In genomic region chr1:25690396-25690956, GRCh38 we compare ENCODE assay signal across 16 cellular contexts.
A peak's percentile ranks its signal among the peaks of the same experiment; 100 is the strongest.
DNase-seq lines count a peak whose midpoint lies in the region; ATAC-seq and TF ChIP-seq lines count a peak whose summit lies in the region.
"Had no signal": no experiment of that assay in that cellular context is flagged by ENCODE, and none has a peak within 500 bp of the region (broad histone marks: within the 10 kb centered on the region; RNA-seq: fewer than 3 reads in every experiment).

No MANE protein-coding gene starts in this region.

- peak overlapping the region; percentile 68 for H3K27ac ChIP-seq in left ventricle myocardium inferior (replicated peaks)
- H3K27ac ChIP-seq in upper lobe of left lung: no peak overlapping the region
- H3K27ac ChIP-seq: GM23248, Peyer's patch had no signal

- intact Hi-C loops in left ventricle myocardium inferior (cut with micrococcal nuclease): loop anchor here (5.0 kb wide), 1 partner anchor 73 kb away; the partner anchor contains the start of gene MAN1C1
- intact Hi-C loops in left ventricle myocardium superior (cut with micrococcal nuclease): no loop called here

- H3K4me3 ChIP-seq in left ventricle myocardium inferior (no peak overlapping the region), upper lobe of left lung (no peak overlapping the region)
- H3K4me3 ChIP-seq: GM23248, Peyer's patch had no signal

- no peaks in the 10 kb centered on the region for H3K27me3 Mint-ChIP-seq in WTC11 (ENCODE audit: low read depth)
- no peaks in the 10 kb centered on the region for H3K27me3 Mint-ChIP-seq in naive thymus-derived CD8-positive, alpha-beta T cell
- H3K27me3 Mint-ChIP-seq in immature natural killer cell (ENCODE audit: low read depth in 3 of 3): peaks cover 0 to 4% (median 4%) of the 10 kb centered on the region in 3 donors

- H3K9me3 Mint-ChIP-seq in WTC11 (no peaks in the 10 kb centered on the region), immature natural killer cell (no peaks in the 10 kb centered on the region)
- H3K9me3 Mint-ChIP-seq in naive thymus-derived CD8-positive, alpha-beta T cell: no peaks in the 10 kb centered on the region

- H3K4me1 Mint-ChIP-seq in WTC11: peaks cover 10% of the 10 kb centered on the region
- peaks cover 11 to 70% (median 43%) of the 10 kb centered on the region in 4 donors for H3K4me1 Mint-ChIP-seq in naive thymus-derived CD8-positive, alpha-beta T cell
- H3K4me1 Mint-ChIP-seq in immature natural killer cell: no peaks in the 10 kb centered on the region

- H3K27ac Mint-ChIP-seq in WTC11: peak overlapping the region; percentile 10; the same call in 1 of the 2 replicates
- H3K27ac Mint-ChIP-seq in naive thymus-derived CD8-positive, alpha-beta T cell: peak overlapping the region; percentile 29 to 88 (median 82)
- H3K27ac Mint-ChIP-seq in immature natural killer cell: no peak overlapping the region

- POLR2A ChIA-PET in WTC11 (lab: Charles Lee): interaction anchor here (0.6 kb wide), 1 partner anchor 9 kb away, joined by 3 read pairs; no protein-coding TSS in a partner anchor
- POLR2A ChIA-PET in naive thymus-derived CD8-positive, alpha-beta T cell (lab: Charles Lee): interaction anchor here (1.0 to 1.7 kb wide), 2 partner anchors 11 to 14 kb away, joined by 3 to 6 read pairs; no protein-coding TSS in a partner anchor

- TF ChIP-seq EP300 in upper lobe of left lung (IDR thresholded peaks at IDR 0.05): no peak

- TF ChIP-seq POLR2A in upper lobe of left lung (IDR thresholded peaks at IDR 0.05): no peak

- 95 to 99% methylated on average over 12 to 13 of the region's 13 CpGs for WGBS in upper lobe of left lung, 2 donors

- no peak for TF ChIP-seq CTCF in left ventricle myocardium inferior (IDR thresholded peaks at IDR 0.05; ENCODE audit: borderline replicate concordance)
- no peak for TF ChIP-seq CTCF in WTC11 (IDR thresholded peaks at IDR 0.05)
- TF ChIP-seq CTCF in upper lobe of left lung (IDR thresholded peaks at IDR 0.05): no peak

- no peaks in the 10 kb centered on the region for H3K36me3 ChIP-seq in left ventricle myocardium inferior
- no peaks in the 10 kb centered on the region for H3K36me3 ChIP-seq in upper lobe of left lung
- H3K36me3 ChIP-seq: Peyer's patch had no signal

- CTCF ChIA-PET in WTC11 (lab: Charles Lee): no interaction called here

- DNase-seq in left ventricle myocardium inferior: no peak
- no peak for DNase-seq in left ventricle myocardium superior
- DNase-seq in WTC11 (ENCODE audit: low spot score): no peak
- DNase-seq in naive thymus-derived CD8-positive, alpha-beta T cell: peak in 1 of 10 donors; percentile 22
- no peak for DNase-seq in upper lobe of left lung
- no peak for DNase-seq in immature natural killer cell
- DNase-seq in GM19238 (ENCODE audit: insufficient read length, low spot score): no peak
- DNase-seq: AML-193; DMS53; GM23248; NCI-H1105 treated with DMSO at 0.1 percent for 48 hours; NCI-H1694; NCI-H2081 treated with DMSO at 0.1 percent for 48 hours; NCI-H748 treated with DMSO at 0.1 percent for 48 hours; NK-92 treated with Interleukin-12 subunit alpha and Interleukin-12 subunit beta, amount 100 ng/mL, for 24 hours had no signal

- H3K4me1 ChIP-seq in left ventricle myocardium inferior: peaks cover 51% of the 10 kb centered on the region
- H3K4me1 ChIP-seq in upper lobe of left lung: peaks cover 20 to 33% (median 22%) of the 10 kb centered on the region in 4 donors

- H3K4me3 Mint-ChIP-seq in WTC11: no peak overlapping the region
- H3K4me3 Mint-ChIP-seq in naive thymus-derived CD8-positive, alpha-beta T cell: peak overlapping the region in 4 of 10 donors; percentile 26 to 40 (median 27)
- no peak overlapping the region for H3K4me3 Mint-ChIP-seq in immature natural killer cell

- H3K9me3 ChIP-seq in left ventricle myocardium inferior (replicated peaks) (no peaks in the 10 kb centered on the region), upper lobe of left lung (no peaks in the 10 kb centered on the region)
- H3K9me3 ChIP-seq: Peyer's patch had no signal

- ATAC-seq in left ventricle myocardium superior: no peak
- no peak for ATAC-seq in WTC11
- ATAC-seq in naive thymus-derived CD8-positive, alpha-beta T cell: no peak
- no peak for ATAC-seq in upper lobe of left lung (ENCODE audit: low FRiP score in 2 of 2)

- no peaks in the 10 kb centered on the region for H3K27me3 ChIP-seq in left ventricle myocardium inferior (ENCODE audit: low read depth)
- no peaks in the 10 kb centered on the region for H3K27me3 ChIP-seq in upper lobe of left lung
- H3K27me3 ChIP-seq: Peyer's patch had no signal

- H3K36me3 Mint-ChIP-seq in WTC11 (no peaks in the 10 kb centered on the region), immature natural killer cell (peaks cover 0 to 5% (median 4%) of the 10 kb centered on the region in 3 donors)
- peaks cover 0 to 28% (median 0%) of the 10 kb centered on the region in 3 donors for H3K36me3 Mint-ChIP-seq in naive thymus-derived CD8-positive, alpha-beta T cell

TF ChIP-seq in WTC11, 78 proteins besides CTCF, POLR2A, EP300 and RAD21:
- TF ChIP-seq ZBTB43 (CRISPR knock-in tag; IDR thresholded peaks at IDR 0.05): no peak
- no peak for TF ChIP-seq E2F1 (CRISPR knock-in tag; IDR thresholded peaks at IDR 0.05)
- TF ChIP-seq FOXJ3 (CRISPR knock-in tag; IDR thresholded peaks at IDR 0.05; ENCODE audit: borderline replicate concordance): no peak
- TF ChIP-seq ZBTB21 (CRISPR knock-in tag; IDR thresholded peaks at IDR 0.05; ENCODE audit: borderline replicate concordance): no peak
- TF ChIP-seq MLX (CRISPR knock-in tag; IDR thresholded peaks at IDR 0.05): no peak
- TF ChIP-seq TEAD1 (CRISPR knock-in tag; IDR thresholded peaks at IDR 0.05): no peak
- TF ChIP-seq FOXP4 (CRISPR knock-in tag; IDR thresholded peaks at IDR 0.05): no peak

Comparison
In these comparisons a context has a peak if more than half of its experiments do, and no peak if none do; other contexts are left out.
1. H3K27ac Mint-ChIP-seq: peak in WTC11 (single experiment) and naive thymus-derived CD8-positive, alpha-beta T cell (10 of 10); none in immature natural killer cell (0 of 6).